In the genomic region with DNA sequence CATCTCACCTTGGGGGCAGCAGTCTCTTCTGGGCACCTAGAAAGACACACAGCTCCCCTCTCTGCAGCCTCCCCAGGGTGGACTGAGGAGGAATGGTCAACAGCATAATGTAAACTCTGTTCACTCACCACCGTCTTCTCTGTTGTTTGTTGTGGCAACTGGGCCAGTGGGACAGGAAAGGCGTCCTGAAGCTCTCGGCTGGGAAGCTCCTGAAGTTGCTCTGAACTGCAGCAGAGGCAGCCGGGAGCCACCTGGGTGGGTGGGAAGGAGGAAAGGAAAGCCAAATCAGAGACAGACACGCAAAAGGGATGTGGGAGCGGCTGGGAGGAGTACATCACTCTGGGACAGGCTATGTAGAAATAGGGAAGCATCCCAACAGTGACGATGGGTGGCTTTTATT, we compare ENCODE assay signal across 23 cellular contexts. TPM values are rescaled to one million over a fixed set of nuclear protein-coding genes. Genes with fewer than 3 reads are reported as not detected.
DNase-seq lines count a peak whose midpoint lies in the region; ATAC-seq and TF ChIP-seq lines count a peak whose summit lies in the region.
"Had no signal": no experiment of that assay in that cellular context is flagged by ENCODE, and none has a peak within 500 bp of the region (broad histone marks: within the 10 kb centered on the region; RNA-seq: fewer than 3 reads in every experiment).

No MANE protein-coding gene starts in this region.

- no peak overlapping the region for H2BK120ac ChIP-seq in neuronal stem cell (ENCODE audit: low read depth, low read length)

- no peak overlapping the region for H4K8ac ChIP-seq in neuronal stem cell (ENCODE audit: low read depth, low read length)

- no TSS peak for BruUV-seq in Panc1 (replicated peaks; lab: Mats Ljungman, UMichigan)
- no TSS peak for BruUV-seq in mammary epithelial cell (replicated peaks; lab: Mats Ljungman, UMichigan)

- H3K4me3 Mint-ChIP-seq in HFFc6: no peak overlapping the region
- H3K4me3 Mint-ChIP-seq: CD4-positive, alpha-beta T cell had no signal

- no peak overlapping the region for H2AK5ac ChIP-seq in neuronal stem cell (ENCODE audit: low read depth, low read length)

- peak overlapping the region; percentile 9 for H3K18ac ChIP-seq in neuronal stem cell (ENCODE audit: low read length)

- H3K36me3 ChIP-seq in Panc1 (ENCODE audit: control insufficient read depth, insufficient read depth, low read length) (no peaks in the 10 kb centered on the region), mammary epithelial cell (ENCODE audit: insufficient read depth, low read length) (peaks cover 2% of the 10 kb centered on the region), neuronal stem cell (replicated peaks in 1 of 2; ENCODE audit: control insufficient read depth in 2 of 2, insufficient read depth in 2 of 2, low read length in 2 of 2) (peaks cover 0 to 14% of the 10 kb centered on the region in 2 donors), right atrium auricular region (no peaks in the 10 kb centered on the region)
- H3K36me3 ChIP-seq: HAP-1 had no signal

- DNase-seq in HFFc6 (no peak), Panc1 (ENCODE audit: low read depth, low spot score) (no peak), mammary epithelial cell (peak; percentile 70), neuronal stem cell (ENCODE audit: low spot score) (no peak), OCI-M2 (lab: John Stamatoyannopoulos, UW; ENCODE audit: unreplicated experiment) (no peak), right atrium auricular region (ENCODE audit: low spot score) (no peak), cerebellar cortex (ENCODE audit: low spot score) (no peak)
- DNase-seq: AML-193; CD4-positive, alpha-beta T cell; GOT3; Karpas-422; MV-4-11; NCI-H1105; NCI-H1436 treated with DMSO at 0.1 percent for 48 hours; NCI-H187 treated with DMSO at 0.1 percent for 48 hours; NCI-H748 treated with DMSO at 0.1 percent for 48 hours; PC-3; SHP77 had no signal

- H2BK12ac ChIP-seq in neuronal stem cell (ENCODE audit: low read length): no peak overlapping the region

- H4K91ac ChIP-seq in neuronal stem cell (ENCODE audit: low read depth, low read length, poor library complexity): no peak overlapping the region

- H3K9me3 Mint-ChIP-seq in HFFc6: peaks cover 30% of the 10 kb centered on the region

- peaks cover 10% of the 10 kb centered on the region; the same call in 1 of the 2 replicates for H3K9me3 ChIP-seq in Panc1 (ENCODE audit: control insufficient read depth, insufficient read depth, low read depth, low read length)
- H3K9me3 ChIP-seq in mammary epithelial cell (replicated peaks; ENCODE audit: insufficient read depth, low read length): peaks cover 9% of the 10 kb centered on the region
- H3K9me3 ChIP-seq in neuronal stem cell (replicated peaks in 1 of 2; ENCODE audit: control insufficient read depth in 2 of 2, insufficient read depth in 1 of 2, low read depth in 1 of 2, low read length in 2 of 2): peaks cover 3 to 24% of the 10 kb centered on the region in 2 donors
- H3K9me3 ChIP-seq in right atrium auricular region: peaks cover 0 to 34% of the 10 kb centered on the region in 2 donors

- H3K79me1 ChIP-seq in neuronal stem cell (ENCODE audit: low read depth, low read length): peaks cover 2% of the 10 kb centered on the region

- POLR2A ChIA-PET in Panc1 (lab: Charles Lee): no interaction called here

- intact Hi-C loops in Panc1 (cut with micrococcal nuclease; ENCODE audit: unreplicated experiment) (no loop called here), mammary epithelial cell (cut with micrococcal nuclease) (loop anchor here (1.0 kb wide), 1 partner anchor 50 kb away; no protein-coding TSS in a partner anchor)

- H3K27me3 ChIP-seq in Panc1 (ENCODE audit: control insufficient read depth, insufficient read depth, low read length) (no peaks in the 10 kb centered on the region), mammary epithelial cell (ENCODE audit: insufficient read depth, low read length) (no peaks in the 10 kb centered on the region), neuronal stem cell (ENCODE audit: control insufficient read depth in 3 of 3, insufficient read depth in 3 of 3, low read depth in 1 of 3, low read length in 3 of 3) (no peaks in the 10 kb centered on the region), right atrium auricular region (no peaks in the 10 kb centered on the region)
- H3K27me3 ChIP-seq: BLaER1 treated with 17β-estradiol and CSF1 and Interleukin-3, amounts not matched to agents 10 nM and 100 nM had no signal

- 0% methylated on average over 2 of the region's 7 CpGs for WGBS in mammary epithelial cell (ENCODE audit: low coverage, missing lambda C conversion rate)
- WGBS in neuronal stem cell (ENCODE audit: extremely low coverage in 2 of 2, insufficient read length in 2 of 2, insufficient replicate concordance in 1 of 2), 2 donors: no CpG with 5 or more reads among the region's 7 CpGs

- H2AFZ ChIP-seq in mammary epithelial cell (ENCODE audit: low read depth, low read length) (peak overlapping the region; percentile 59), neuronal stem cell (ENCODE audit: low read length) (no peak overlapping the region)

- no peaks in the 10 kb centered on the region for H4K20me1 ChIP-seq in mammary epithelial cell (ENCODE audit: insufficient read depth, low read length)
- H4K20me1 ChIP-seq: BLaER1 treated with 17β-estradiol and CSF1 and Interleukin-3, amounts not matched to agents 10 nM and 100 nM had no signal

- in situ Hi-C loops in Panc1 (cut with HindIII; ENCODE audit: low pct_unique_long_range_greater_than_20kb, low sequenced_read_pairs) (no loop called here), mammary epithelial cell (cut with MboI; ENCODE audit: low sequenced_read_pairs in 2 of 2) (no loop called here)

- H3K79me2 ChIP-seq in mammary epithelial cell (ENCODE audit: insufficient read depth, low read length): peaks cover 59% of the 10 kb centered on the region

- H3K4me2 ChIP-seq in mammary epithelial cell (ENCODE audit: insufficient read depth, low read depth, low read length) (peak overlapping the region; percentile 93), neuronal stem cell (ENCODE audit: insufficient read depth, low read length, poor library complexity, severe bottlenecking) (no peak overlapping the region)
- H3K4me2 ChIP-seq: A549; BLaER1 treated with 17β-estradiol and CSF1 and Interleukin-3, amounts not matched to agents 10 nM and 100 nM had no signal

- H3K23ac ChIP-seq in neuronal stem cell (ENCODE audit: low read depth, low read length, poor library complexity): no peak overlapping the region

- peak overlapping the region; percentile 62 for H3K27ac Mint-ChIP-seq in HFFc6
- H3K27ac Mint-ChIP-seq: CD4-positive, alpha-beta T cell had no signal

- H3K9ac ChIP-seq in mammary epithelial cell (ENCODE audit: insufficient read depth, low read length): peak overlapping the region; percentile 87
- H3K9ac ChIP-seq in neuronal stem cell (ENCODE audit: low read depth, low read length, poor library complexity): no peak overlapping the region
- H3K9ac ChIP-seq: BLaER1 treated with 17β-estradiol and CSF1 and Interleukin-3, amounts not matched to agents 10 nM and 100 nM had no signal

- H3K4me1 ChIP-seq in Panc1 (ENCODE audit: control insufficient read depth, insufficient read depth, low read length): no peaks in the 10 kb centered on the region
- peaks cover 62% of the 10 kb centered on the region for H3K4me1 ChIP-seq in mammary epithelial cell (ENCODE audit: insufficient read depth, low read length)
- peaks cover 0 to 3% of the 10 kb centered on the region in 2 donors for H3K4me1 ChIP-seq in neuronal stem cell (ENCODE audit: control insufficient read depth in 2 of 2, insufficient read depth in 1 of 2, low read depth in 1 of 2, low read length in 2 of 2)
- no peaks in the 10 kb centered on the region for H3K4me1 ChIP-seq in right atrium auricular region
- H3K4me1 ChIP-seq: A549, HAP-1 had no signal

- H2BK15ac ChIP-seq in neuronal stem cell (ENCODE audit: low read length): no peak overlapping the region

- H3K36me3 Mint-ChIP-seq in HFFc6 (ENCODE audit: low read depth): peaks cover 83% of the 10 kb centered on the region

- H3K4me3 ChIP-seq in Panc1 (ENCODE audit: low read depth in 2 of 2, low read length in 2 of 2) (no peak overlapping the region), mammary epithelial cell (replicated peaks in 1 of 3; ENCODE audit: insufficient read depth in 1 of 3, low read depth in 2 of 3, low read length in 3 of 3) (peak overlapping the region; percentile 37 to 62 (median 40)), neuronal stem cell (ENCODE audit: low read length in 2 of 2) (no peak overlapping the region), right atrium auricular region (no peak overlapping the region)
- H3K4me3 ChIP-seq: A549; BLaER1 treated with 17β-estradiol and CSF1 and Interleukin-3, amounts not matched to agents 10 nM and 100 nM; HAP-1 had no signal

- peaks cover 46% of the 10 kb centered on the region for H3K4me1 Mint-ChIP-seq in HFFc6 (ENCODE audit: low read depth)

- H3K27me3 Mint-ChIP-seq in HFFc6 (ENCODE audit: insufficient read depth): no peaks in the 10 kb centered on the region; the same call in 1 of the 2 replicates

- H2BK5ac ChIP-seq in neuronal stem cell (ENCODE audit: low read length): no peak overlapping the region

- no peak overlapping the region for H3K27ac ChIP-seq in Panc1 (ENCODE audit: low read length)
- peak overlapping the region; percentile 90 for H3K27ac ChIP-seq in mammary epithelial cell (ENCODE audit: insufficient read depth, low read depth, low read length)
- no peak overlapping the region for H3K27ac ChIP-seq in neuronal stem cell (replicated peaks; ENCODE audit: low read length)
- no peak overlapping the region for H3K27ac ChIP-seq in right atrium auricular region
- H3K27ac ChIP-seq: A549; BLaER1 treated with 17β-estradiol and CSF1 and Interleukin-3, amounts not matched to agents 10 nM and 100 nM; RWPE1 had no signal

- dilution Hi-C loops in mammary epithelial cell (cut with HindIII; ENCODE audit: low sequenced_read_pairs): no loop called here

- TF ChIP-seq CTCF in HFFc6 (IDR thresholded peaks at IDR 0.05) (no peak), Panc1 (IDR thresholded peaks at IDR 0.05) (no peak), mammary epithelial cell (conservative IDR thresholded peaks at IDR 0.05 in 1 of 2, IDR thresholded peaks at IDR 0.05 in 1 of 2; ENCODE audit: extremely low read depth in 1 of 2, insufficient read depth in 1 of 2, low read depth in 1 of 2, low read length in 2 of 2) (peak in 1 of 2 donors; percentile 5), right atrium auricular region (IDR thresholded peaks at IDR 0.05) (no peak)

- no peak overlapping the region for H3K14ac ChIP-seq in neuronal stem cell (ENCODE audit: low read length)

- CTCF ChIA-PET in Panc1 (lab: Charles Lee): no interaction called here
- CTCF ChIA-PET in mammary epithelial cell (lab: Charles Lee; ENCODE audit: low non-redundant PET): no interaction called here

- 0 out of 2 replicates have a peak, but pooled peaks have one; percentile 54 for ATAC-seq in Panc1
- ATAC-seq: A549, PC-3 had no signal

- H3K4ac ChIP-seq in neuronal stem cell (ENCODE audit: low read length): no peak overlapping the region

RNA-seq across cellular contexts. Expression of a gene that starts 52.7 kb away (rescaled TPM):
- total RNA-seq in HFFc6 (2021; fragmentation: NEBNext Ultra II Directional; extraction: Animal tissue kit (Norgen Biotek cat#: 25700)): 100 to 1,000 TPM; 296 to 431 (median 335) TPM
- total RNA-seq in Panc1 (2021; ENCODE audit: unreplicated experiment) (29.7 TPM), mammary epithelial cell (1,000 to 10,000 TPM in 1 of 2 donors, 100 to 1,000 TPM in 1; 103 to 1,758 TPM), right atrium auricular region (10 to 100 TPM; 30.5 to 85.1 TPM)
- polyA plus RNA-seq in Panc1 (2012; ENCODE audit: insufficient read length): 19.8 TPM
- polyA plus RNA-seq in mammary epithelial cell: 66.6 TPM
- polyA minus RNA-seq in mammary epithelial cell: 261 TPM
- polyA plus RNA-seq in neuronal stem cell (2013, experiment 1 of 2): 30.3 TPM
- 32.7 TPM for polyA plus RNA-seq in neuronal stem cell (2013, experiment 2 of 2)
- total RNA-seq: G401 had no signal

Comparison
In these comparisons a context has a peak if more than half of its experiments do, and no peak if none do; other contexts are left out.
1. H3K4me3 ChIP-seq: peak in mammary epithelial cell (3 of 3); none in Panc1 (0 of 2), neuronal stem cell (0 of 2) and right atrium auricular region (0 of 2).